10 cellular contexts compared by ENCODE assay signal in genomic region chr6:109934293-109934692, GRCh38. TPM values are rescaled to one million over a fixed set of nuclear protein-coding genes. Genes with fewer than 3 reads are reported as not detected.
"Had no signal": no experiment of that assay in that cellular context is flagged by ENCODE, and none has a peak within 500 bp of the region (broad histone marks: within the 10 kb centered on the region; RNA-seq: fewer than 3 reads in every experiment).

No MANE protein-coding gene starts in this region.

- ATAC-seq: GM23338, HCT116, HepG2, K562 had no signal

- DNase-seq: H7, HFFc6 had no signal

- H3K9me3 Mint-ChIP-seq: HFFc6 had no signal

- H3K4me1 ChIP-seq: HAP-1 had no signal

- H3K27ac ChIP-seq: HL-60 had no signal

- H3K9me3 ChIP-seq: HAP-1 had no signal

- H3K4me3 ChIP-seq: GM23338, HAP-1, K562 had no signal

- H3K4me1 Mint-ChIP-seq: GM23338 had no signal

- H3K27ac Mint-ChIP-seq: GM23338, HFFc6 had no signal

- H3K4me3 Mint-ChIP-seq: GM23338, HFFc6 had no signal

- H3K36me3 ChIP-seq: HAP-1 had no signal

RNA-seq across cellular contexts. Expression of gene GPR6, which starts 43.8 kb away (rescaled TPM):
- total RNA-seq: H4, HepG2, HFFc6, HT1080, K562 had no signal
